1 cellular context compared by ENCODE assay signal in the genomic region with DNA sequence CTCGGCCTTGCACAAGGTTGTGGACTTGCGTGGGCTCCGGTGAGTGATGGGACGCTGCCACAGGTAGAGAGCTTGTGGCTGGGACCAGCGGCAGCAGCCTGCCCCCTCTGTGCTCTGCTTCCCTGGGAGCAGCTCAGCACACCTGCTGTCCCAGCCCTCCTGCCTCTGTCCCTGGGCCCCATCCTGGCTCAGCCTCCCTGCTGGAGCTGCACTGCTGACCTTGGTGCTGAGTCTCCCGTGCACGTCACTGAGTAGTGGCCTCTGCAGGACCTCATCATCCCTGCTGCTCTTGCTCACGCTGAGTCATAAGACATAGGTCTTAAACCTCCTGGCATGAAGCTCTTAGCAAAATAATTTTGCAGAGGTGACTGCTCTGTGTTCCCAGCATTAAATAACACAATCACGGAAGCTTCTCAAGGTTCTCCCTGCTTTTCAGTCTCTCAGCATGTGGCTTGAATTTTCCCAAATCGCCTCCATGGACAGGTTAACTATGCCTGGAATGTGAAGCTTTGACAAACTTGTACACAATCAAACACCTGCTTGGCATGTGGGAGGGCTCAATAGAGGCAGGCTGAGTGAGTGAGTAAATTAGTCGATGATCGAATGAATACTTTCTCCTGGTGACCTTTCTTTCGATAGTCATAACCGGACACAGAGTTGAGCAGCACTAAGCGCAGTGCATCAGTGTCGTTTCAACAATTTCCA.
TF ChIP-seq lines count a peak whose summit lies in the region.

No MANE protein-coding gene starts in this region.

TF ChIP-seq in IMR-90, 13 proteins besides CTCF, POLR2A, EP300 and RAD21 (continued from another document):
- no peak for TF ChIP-seq CEBPB (IDR thresholded peaks at IDR 0.05; ENCODE audit: low read depth, low read length)
- no peak; the same call in 1 of the 2 replicates for TF ChIP-seq FOS (IDR thresholded peaks at IDR 0.05; ENCODE audit: low read depth, low read length)
- TF ChIP-seq RFX5 (IDR thresholded peaks at IDR 0.05; ENCODE audit: low read depth, low read length): no peak
- TF ChIP-seq RCOR1 (IDR thresholded peaks at IDR 0.05; ENCODE audit: insufficient replicate concordance, low read length): no peak
- no peak for TF ChIP-seq MAZ (IDR thresholded peaks at IDR 0.05; ENCODE audit: borderline replicate concordance, low read depth, low read length)
- no peak for TF ChIP-seq MXI1 (IDR thresholded peaks at IDR 0.05; ENCODE audit: borderline replicate concordance, low read depth, low read length)
- TF ChIP-seq CHD1 (IDR thresholded peaks at IDR 0.05; ENCODE audit: low read depth, low read length): no peak
- no peak for TF ChIP-seq BHLHE40 (IDR thresholded peaks at IDR 0.05; ENCODE audit: low read depth, low read length)
- TF ChIP-seq SMC3 (IDR thresholded peaks at IDR 0.05; ENCODE audit: low read depth, low read length): no peak
- TF ChIP-seq ELK1 (IDR thresholded peaks at IDR 0.05; ENCODE audit: borderline replicate concordance, low read depth, low read length): no peak
TF ChIP-seq in IMR-90: peak in this region for 0.
